Comparison of ENCODE assay signal across 21 cellular contexts in genomic region chr17:44011876-44012275, GRCh38. TPM values are rescaled to one million over a fixed set of nuclear protein-coding genes. Genes with fewer than 3 reads are reported as not detected.
A peak's percentile ranks its signal among the peaks of the same experiment; 100 is the strongest.
DNase-seq lines count a peak whose midpoint lies in the region; ATAC-seq, FAIRE-seq and TF ChIP-seq lines count a peak whose summit lies in the region.
"Had no signal": no experiment of that assay in that cellular context is flagged by ENCODE, and none has a peak within 500 bp of the region (broad histone marks: within the 10 kb centered on the region; RNA-seq: fewer than 3 reads in every experiment).

No MANE protein-coding gene starts in this region.

- H3K36me3 ChIP-seq in H1 (ENCODE audit: control insufficient read depth in 2 of 4, insufficient read depth in 4 of 4, low read length in 3 of 4), result peaks cover 0 to 3% (median 1%) of the 10 kb centered on the region in 4 experiments; a peak in 2 of 8 replicates
- peaks cover 11% of the 10 kb centered on the region for H3K36me3 ChIP-seq in osteoblast (ENCODE audit: insufficient read depth, low read length)

- H2AFZ ChIP-seq in H1 (ENCODE audit: low read length) (no peak overlapping the region), osteoblast (ENCODE audit: low read length) (no peak overlapping the region)

- H3K56ac ChIP-seq in H1 (replicated peaks; ENCODE audit: insufficient read length, low read depth, low read length), result no peak overlapping the region

- no peak overlapping the region for H4K91ac ChIP-seq in H1 (replicated peaks; ENCODE audit: insufficient read length, low read length)

- H2BK5ac ChIP-seq in H1 (ENCODE audit: low read depth, low read length), result no peak overlapping the region

- H3K4ac ChIP-seq in H1 (replicated peaks; ENCODE audit: insufficient read length, low read depth, low read length), result no peak overlapping the region

- no peak overlapping the region for H2BK20ac ChIP-seq in H1 (ENCODE audit: low read length)

- no peak overlapping the region for H2BK120ac ChIP-seq in H1 (replicated peaks; ENCODE audit: low read depth, low read length)

- H3K4me2 ChIP-seq in H1 (ENCODE audit: insufficient read depth in 1 of 2, low read depth in 2 of 2, low read length in 2 of 2) (no peak overlapping the region), osteoblast (ENCODE audit: insufficient read depth, low read length) (no peak overlapping the region)

- FAIRE-seq in H1 (lab: Jason Lieb, UNC), result no peak
- FAIRE-seq: D721Med had no signal

- TF ChIP-seq EP300 in H1 (IDR thresholded peaks at IDR 0.05; ENCODE audit: borderline replicate concordance in 1 of 2, low read depth in 2 of 2, low read length in 2 of 2), result no peak

- no peak overlapping the region for H3K18ac ChIP-seq in H1 (ENCODE audit: extremely low read depth, low read length)

- H2BK15ac ChIP-seq in H1 (ENCODE audit: low read length), result no peak overlapping the region

- no peak overlapping the region for H3K4me3 ChIP-seq in H1 (ENCODE audit: extremely low read depth in 1 of 4, insufficient read depth in 2 of 4, low read depth in 3 of 4, low read length in 4 of 4)
- H3K4me3 ChIP-seq in osteoblast (ENCODE audit: insufficient read depth, low read length), result no peak overlapping the region

- H3K9ac ChIP-seq in H1 (replicated peaks in 1 of 4; ENCODE audit: extremely low read depth in 1 of 4, low read depth in 3 of 4, low read length in 3 of 4), result no peak overlapping the region

- H4K20me1 ChIP-seq in H1 (replicated peaks in 1 of 2; ENCODE audit: control insufficient read depth in 1 of 2, insufficient read depth in 2 of 2, low read length in 2 of 2) (peaks cover 2 to 4% of the 10 kb centered on the region in 2 experiments), osteoblast (ENCODE audit: insufficient read depth, low read length) (no peaks in the 10 kb centered on the region)

- H3K4me3 Mint-ChIP-seq in CD4-positive, alpha-beta T cell, result peak overlapping the region; percentile 62
- H3K4me3 Mint-ChIP-seq: B cell had no signal

- intact Hi-C loops in CD4-positive, alpha-beta T cell (cut with DNase I, micrococcal nuclease), result loop anchor here (5.0 to 10.0 kb wide), 3 partner anchors 295 to 1017 kb away; partner anchors contain the start of genes DHX8 (in 1 of the 2) and RPL27 (in 1 of the 2)
- intact Hi-C loops in posterior vena cava (cut with DNase I), result no loop called here

- DNase-seq in CD4-positive, alpha-beta T cell, result no peak
- DNase-seq in H1 (ENCODE audit: low read depth in 1 of 2, low spot score in 2 of 2) (no peak), osteoblast (ENCODE audit: insufficient read length, low spot score, missing footprints) (peak; percentile 23), posterior vena cava (ENCODE audit: low spot score) (no peak), AG20443 (ENCODE audit: low spot score) (no peak)
- DNase-seq: ACHN; CD8-positive, alpha-beta memory T cell; DMS79; HCEC 1CT; Kasumi-1; MM.1S; NCI-H1092 treated with DMSO at 0.1 percent for 48 hours; NCI-H2107; NCI-H2227 treated with DMSO at 0.1 percent for 48 hours; NCI-H526; SHP77 treated with DMSO at 0.1 percent for 48 hours had no signal

- no peak overlapping the region for H3K14ac ChIP-seq in H1 (ENCODE audit: insufficient read length)

- TF ChIP-seq RAD21 in H1 (IDR thresholded peaks at IDR 0.05 in 1 of 2, conservative IDR thresholded peaks at IDR 0.05 in 1 of 2; ENCODE audit: low read depth in 2 of 2, low read length in 2 of 2), result no peak

- no peak overlapping the region for H4K8ac ChIP-seq in H1 (ENCODE audit: extremely low read depth, insufficient read depth, low read length)

- no peaks in the 10 kb centered on the region for H3K9me3 Mint-ChIP-seq in CD4-positive, alpha-beta T cell
- H3K9me3 Mint-ChIP-seq: CD8-positive, alpha-beta memory T cell had no signal

- peaks cover 11% of the 10 kb centered on the region for H3K23me2 ChIP-seq in H1 (ENCODE audit: low read depth, low read length)

- CTCF ChIA-PET in CD4-positive, alpha-beta T cell (lab: Charles Lee), result no interaction called here
- CTCF ChIA-PET in H1 (lab: Charles Lee; ENCODE audit: partially characterized antibody), result interaction anchor here (0.8 to 2.8 kb wide), 6 partner anchors 11 to 106 kb away, joined by 3 to 10 read pairs (median 5); no protein-coding TSS in a partner anchor

- ATAC-seq in CD4-positive, alpha-beta T cell (ENCODE audit: poor library complexity), result no peak

- H3K27ac Mint-ChIP-seq in CD4-positive, alpha-beta T cell, result no peak overlapping the region
- H3K27ac Mint-ChIP-seq: B cell, IgD-negative memory B cell had no signal

- H2BK12ac ChIP-seq in H1 (ENCODE audit: low read depth, low read length), result peak overlapping the region; percentile 50; the same call in 1 of the 2 replicates

- POLR2A ChIA-PET in CD4-positive, alpha-beta T cell (lab: Charles Lee), result no interaction called here
- POLR2A ChIA-PET in H1 (lab: Charles Lee; ENCODE audit: partially characterized antibody), result interaction anchor here (0.7 to 1.6 kb wide), 4 partner anchors 10 to 544 kb away, joined by 3 to 7 read pairs (median 4); partner anchors contain the start of gene LSM12

- no peak for TF ChIP-seq CTCF in CD4-positive, alpha-beta T cell (IDR thresholded peaks at IDR 0.05)
- no peak for TF ChIP-seq CTCF in H1 (IDR thresholded peaks at IDR 0.05; ENCODE audit: control extremely low read depth in 1 of 3, insufficient read depth in 1 of 3, low read depth in 1 of 3, low read length in 3 of 3)
- no peak for TF ChIP-seq CTCF in osteoblast (IDR thresholded peaks at IDR 0.05; ENCODE audit: extremely low read depth, low read depth, low read length)

- no peak overlapping the region for H4K5ac ChIP-seq in H1 (ENCODE audit: insufficient read length, low read depth, low read length)

- no peak for TF ChIP-seq POLR2A in H1 (IDR thresholded peaks at IDR 0.05; ENCODE audit: control extremely low read depth in 1 of 2, low read depth in 2 of 2, low read length in 2 of 2)

- H3K79me1 ChIP-seq in H1 (ENCODE audit: low read depth, low read length), result no peaks in the 10 kb centered on the region; the same call in 1 of the 2 replicates

- H3K27ac ChIP-seq in CD4-positive, alpha-beta T cell (ENCODE audit: low read depth, low read length), result no peak overlapping the region
- H3K27ac ChIP-seq in H1 (ENCODE audit: low read depth, low read length) (no peak overlapping the region), osteoblast (ENCODE audit: low read depth, low read length) (no peak overlapping the region)

- H3K27me3 Mint-ChIP-seq in CD4-positive, alpha-beta T cell, result peaks cover 18% of the 10 kb centered on the region
- H3K27me3 Mint-ChIP-seq: B cell had no signal

- WGBS in H1 (ENCODE audit: extremely low coverage in 1 of 2, insufficient coverage in 1 of 2, insufficient read length in 1 of 2, insufficient replicate concordance in 2 of 2, low coverage in 1 of 2, low lambda C conversion rate in 2 of 2, missing lambda C conversion rate in 1 of 2), 2 experiments, result 94% methylated on average over 9 of the region's 9 CpGs; no CpG with 5 or more reads in 1 of the 2 experiments

- peaks cover 35% of the 10 kb centered on the region for H3K4me1 Mint-ChIP-seq in CD4-positive, alpha-beta T cell (ENCODE audit: low read depth)

- no peaks in the 10 kb centered on the region for H3K9me3 ChIP-seq in CD4-positive, alpha-beta T cell (ENCODE audit: control insufficient read depth, low read length)
- H3K9me3 ChIP-seq in H1 (ENCODE audit: insufficient read depth in 2 of 2, low read depth in 1 of 2, low read length in 1 of 2) (no peaks in the 10 kb centered on the region), osteoblast (ENCODE audit: low read depth, low read length) (no peaks in the 10 kb centered on the region)

- H3K79me2 ChIP-seq in H1 (ENCODE audit: control insufficient read depth in 1 of 2, insufficient read depth in 2 of 2, low read length in 2 of 2), result no peaks in the 10 kb centered on the region
- H3K79me2 ChIP-seq in osteoblast (ENCODE audit: insufficient read depth, low read length), result peaks cover 9% of the 10 kb centered on the region

- H3K27me3 ChIP-seq in CD4-positive, alpha-beta T cell (ENCODE audit: control insufficient read depth, insufficient read depth, low read length), result no peaks in the 10 kb centered on the region
- no peaks in the 10 kb centered on the region for H3K27me3 ChIP-seq in H1 (replicated peaks in 1 of 4; ENCODE audit: control insufficient read depth in 3 of 4, extremely low read depth in 1 of 4, insufficient read depth in 3 of 4, low read length in 3 of 4)
- no peaks in the 10 kb centered on the region for H3K27me3 ChIP-seq in osteoblast (ENCODE audit: insufficient read depth, low read length)

- no peak overlapping the region for H2AK5ac ChIP-seq in H1 (ENCODE audit: low read depth, low read length)

- H3K23ac ChIP-seq in H1 (ENCODE audit: insufficient read length), result no peak overlapping the region

- peaks cover 2 to 11% (median 9%) of the 10 kb centered on the region in 4 experiments for H3K4me1 ChIP-seq in H1 (replicated peaks in 1 of 4; ENCODE audit: control insufficient read depth in 3 of 4, insufficient read depth in 4 of 4, low read length in 3 of 4)
- H3K4me1 ChIP-seq in osteoblast (ENCODE audit: insufficient read depth, low read length), result peaks cover 18% of the 10 kb centered on the region

- H3K36me3 Mint-ChIP-seq in CD4-positive, alpha-beta T cell (ENCODE audit: low read depth), result peaks cover 35% of the 10 kb centered on the region

RNA-seq across cellular contexts. Expression of gene TMEM101, which starts 2.9 kb away (rescaled TPM):
- 1 to 10 TPM; 8.8 to 9.7 TPM for total RNA-seq in CD4-positive, alpha-beta T cell
- total RNA-seq in H1 (2021; fragmentation: NEBNext Ultra II Directional; extraction: Animal tissue kit (Norgen Biotek cat#: 25700)), result 16.1 and 20.9 TPM in 2 replicates
- polyA plus RNA-seq in H1 (2011; rRNA removed), result 44.7 and 55.6 TPM in 2 replicates
- 54.3 TPM for polyA plus RNA-seq in H1 (2011; cell fraction: cytosol; rRNA removed)
- polyA plus RNA-seq in H1 (2011; cell fraction: nucleus; rRNA removed), result 44.7 TPM
- 23.2 to 36.4 TPM (median 32.3 TPM) in 4 replicates for polyA plus RNA-seq in H1 (2012, experiment 1 of 2)
- polyA plus RNA-seq in H1 (2012, experiment 2 of 2), result 27.4 TPM
- polyA plus RNA-seq in H1 (2013, experiment 1 of 2), result 23.1 TPM
- 24.7 TPM for polyA plus RNA-seq in H1 (2013, experiment 2 of 2)
- polyA minus RNA-seq in H1 (2011; rRNA and poly(A)+ RNA removed), result 35.1 and 40.3 TPM in 2 replicates
- polyA minus RNA-seq in H1 (2011; cell fraction: cytosol; rRNA and poly(A)+ RNA removed), result 21.0 TPM
- polyA minus RNA-seq in H1 (2011; cell fraction: nucleus; rRNA and poly(A)+ RNA removed), result 20.2 TPM
- 41.3 and 47.8 TPM in 2 replicates for total RNA-seq in osteoblast
- total RNA-seq in posterior vena cava, result 10 to 100 TPM; 12.9 to 14.8 TPM

RNA-seq across cellular contexts. Expression of gene NAGS, which starts 7.5 kb away (rescaled TPM):
- total RNA-seq in CD4-positive, alpha-beta T cell, result under 1 TPM; 0.14 to 0.56 TPM
- total RNA-seq in H1 (2021; fragmentation: NEBNext Ultra II Directional; extraction: Animal tissue kit (Norgen Biotek cat#: 25700)), result 5.1 TPM in 2 replicates
- 4.0 and 4.4 TPM in 2 replicates for polyA plus RNA-seq in H1 (2011; rRNA removed)
- polyA plus RNA-seq in H1 (2011; cell fraction: cytosol; rRNA removed), result 3.6 TPM
- 3.8 TPM for polyA plus RNA-seq in H1 (2011; cell fraction: nucleus; rRNA removed)
- polyA plus RNA-seq in H1 (2012, experiment 1 of 2), result 2.8 to 4.0 TPM (median 3.4 TPM) in 4 replicates
- polyA plus RNA-seq in H1 (2012, experiment 2 of 2), result 3.3 TPM
- 5.2 TPM for polyA plus RNA-seq in H1 (2013, experiment 1 of 2)
- polyA plus RNA-seq in H1 (2013, experiment 2 of 2), result 4.9 TPM
- polyA minus RNA-seq in H1 (2011; rRNA and poly(A)+ RNA removed), result 3.0 TPM in 2 replicates
- 5.0 TPM for polyA minus RNA-seq in H1 (2011; cell fraction: cytosol; rRNA and poly(A)+ RNA removed)
- polyA minus RNA-seq in H1 (2011; cell fraction: nucleus; rRNA and poly(A)+ RNA removed), result 5.1 TPM
- total RNA-seq in osteoblast (0.36 and 0.59 TPM in 2 replicates), posterior vena cava (1 to 10 TPM in 1 of 2 donors, under 1 TPM in 1; 0.86 to 1.2 TPM)

RNA-seq across cellular contexts. Expression of gene LSM12, which starts 54.6 kb away (rescaled TPM):
- 10 to 100 TPM; 34.6 to 36.1 TPM for total RNA-seq in CD4-positive, alpha-beta T cell
- 118 and 142 TPM in 2 replicates for total RNA-seq in H1 (2021; fragmentation: NEBNext Ultra II Directional; extraction: Animal tissue kit (Norgen Biotek cat#: 25700))
- 51.6 and 69.8 TPM in 2 replicates for polyA plus RNA-seq in H1 (2011; rRNA removed)
- polyA plus RNA-seq in H1 (2011; cell fraction: cytosol; rRNA removed), result 57.3 TPM
- polyA plus RNA-seq in H1 (2011; cell fraction: nucleus; rRNA removed), result 31.1 TPM
- polyA plus RNA-seq in H1 (2012, experiment 1 of 2), result 59.4 to 75.6 TPM (median 69.7 TPM) in 4 replicates
- 76.0 TPM for polyA plus RNA-seq in H1 (2012, experiment 2 of 2)
- 126 TPM for polyA plus RNA-seq in H1 (2013, experiment 1 of 2)
- 129 TPM for polyA plus RNA-seq in H1 (2013, experiment 2 of 2)
- polyA minus RNA-seq in H1 (2011; rRNA and poly(A)+ RNA removed), result 83.5 and 95.8 TPM in 2 replicates
- 54.6 TPM for polyA minus RNA-seq in H1 (2011; cell fraction: cytosol; rRNA and poly(A)+ RNA removed)
- polyA minus RNA-seq in H1 (2011; cell fraction: nucleus; rRNA and poly(A)+ RNA removed), result 32.1 TPM
- total RNA-seq in osteoblast, result 59.0 and 65.4 TPM in 2 replicates
- 10 to 100 TPM; 37.5 to 38.2 TPM for total RNA-seq in posterior vena cava

RNA-seq across cellular contexts. Expression of gene PYY, which starts 58.1 kb away (rescaled TPM):
- not detected for total RNA-seq in CD4-positive, alpha-beta T cell
- 0.42 and 0.93 TPM in 2 replicates for total RNA-seq in H1 (2021; fragmentation: NEBNext Ultra II Directional; extraction: Animal tissue kit (Norgen Biotek cat#: 25700))
- polyA plus RNA-seq in H1 (2011; rRNA removed), result 2.7 and 3.4 TPM in 2 replicates
- 1.0 TPM for polyA plus RNA-seq in H1 (2011; cell fraction: cytosol; rRNA removed)
- polyA plus RNA-seq in H1 (2011; cell fraction: nucleus; rRNA removed), result 2.4 TPM
- 1.0 to 3.2 TPM (median 1.7 TPM) in 4 replicates for polyA plus RNA-seq in H1 (2012, experiment 1 of 2)
- 2.4 TPM for polyA plus RNA-seq in H1 (2012, experiment 2 of 2)
- 3.9 TPM for polyA plus RNA-seq in H1 (2013, experiment 1 of 2)
- 4.8 TPM for polyA plus RNA-seq in H1 (2013, experiment 2 of 2)
- 0.57 TPM in 1 of 2 replicates, not detected in the other for polyA minus RNA-seq in H1 (2011; rRNA and poly(A)+ RNA removed)
- polyA minus RNA-seq in H1 (2011; cell fraction: cytosol; rRNA and poly(A)+ RNA removed), result not detected
- not detected for polyA minus RNA-seq in H1 (2011; cell fraction: nucleus; rRNA and poly(A)+ RNA removed)
- total RNA-seq in osteoblast (not detected in 2 replicates), posterior vena cava (not detected)
- total RNA-seq: B cell; CD8-positive, alpha-beta memory T cell; HT-29; OCI-LY7 had no signal
- polyA plus RNA-seq: CD8-positive, alpha-beta memory T cell; IgD-negative memory B cell had no signal

RNA-seq across cellular contexts. Expression of gene G6PC3, which starts 58.7 kb away (rescaled TPM):
- total RNA-seq in CD4-positive, alpha-beta T cell, result 1 to 10 TPM; 5.6 to 5.8 TPM
- 104 and 114 TPM in 2 replicates for total RNA-seq in H1 (2021; fragmentation: NEBNext Ultra II Directional; extraction: Animal tissue kit (Norgen Biotek cat#: 25700))
- polyA plus RNA-seq in H1 (2011; rRNA removed), result 343 and 436 TPM in 2 replicates
- 191 TPM for polyA plus RNA-seq in H1 (2011; cell fraction: cytosol; rRNA removed)
- 198 TPM for polyA plus RNA-seq in H1 (2011; cell fraction: nucleus; rRNA removed)
- polyA plus RNA-seq in H1 (2012, experiment 1 of 2), result 143 to 233 TPM (median 204 TPM) in 4 replicates
- polyA plus RNA-seq in H1 (2012, experiment 2 of 2), result 249 TPM
- 394 TPM for polyA plus RNA-seq in H1 (2013, experiment 1 of 2)
- 451 TPM for polyA plus RNA-seq in H1 (2013, experiment 2 of 2)
- polyA minus RNA-seq in H1 (2011; rRNA and poly(A)+ RNA removed), result 132 and 168 TPM in 2 replicates
- 151 TPM for polyA minus RNA-seq in H1 (2011; cell fraction: cytosol; rRNA and poly(A)+ RNA removed)
- polyA minus RNA-seq in H1 (2011; cell fraction: nucleus; rRNA and poly(A)+ RNA removed), result 96.9 TPM
- 19.7 and 23.5 TPM in 2 replicates for total RNA-seq in osteoblast
- total RNA-seq in posterior vena cava, result 10 to 100 TPM; 40.3 to 41.4 TPM

Comparison
In these comparisons a context has a peak if more than half of its experiments do, and no peak if none do; other contexts are left out.
1. intact Hi-C loops: an anchor here in CD4-positive, alpha-beta T cell (5.0 to 10.0 kb wide); none called in posterior vena cava.